Comparison of ENCODE assay signal across 8 cellular contexts in genomic region chr21:37435120-37435519, GRCh38.
DNase-seq lines count a peak whose midpoint lies in the region; ATAC-seq and TF ChIP-seq lines count a peak whose summit lies in the region.

No MANE protein-coding gene starts in this region.

- H3K9ac ChIP-seq in DND-41 (ENCODE audit: low read depth, low read length) (no peak overlapping the region), skeletal muscle tissue (ENCODE audit: low read depth in 1 of 3, low read length in 3 of 3) (peak overlapping the region; percentile 45 to 79 (median 63))

- H3K79me2 ChIP-seq in DND-41 (ENCODE audit: insufficient read depth, low read length) = peaks cover 98% of the 10 kb centered on the region

- H3K4me1 ChIP-seq in DND-41 (ENCODE audit: insufficient read depth, low read length) (peaks cover 15% of the 10 kb centered on the region), skeletal muscle tissue (ENCODE audit: control insufficient read depth in 3 of 3, insufficient read depth in 3 of 3, low read length in 3 of 3) (peaks cover 34 to 54% (median 41%) of the 10 kb centered on the region in 3 donors), esophagus squamous epithelium (peaks cover 22 to 72% (median 25%) of the 10 kb centered on the region in 3 donors)

- H3K4me3 ChIP-seq in DND-41 (ENCODE audit: low read depth in 1 of 2, low read length in 2 of 2) (no peak overlapping the region), skeletal muscle tissue (ENCODE audit: low read length in 3 of 3) (peak overlapping the region in 2 of 3 donors; percentile 38 to 54), esophagus squamous epithelium (no peak overlapping the region)

- peaks cover 83% of the 10 kb centered on the region for H4K20me1 ChIP-seq in DND-41 (ENCODE audit: insufficient read depth, low read length)

- H3K36me3 ChIP-seq in DND-41 (ENCODE audit: insufficient read depth, low read length) (peaks cover 16% of the 10 kb centered on the region; the same call in 1 of the 2 replicates), skeletal muscle tissue (ENCODE audit: control insufficient read depth in 3 of 3, insufficient read depth in 3 of 3, low read length in 3 of 3) (no peaks in the 10 kb centered on the region), esophagus squamous epithelium (no peaks in the 10 kb centered on the region)

- no peak for TF ChIP-seq RAD21 in Ishikawa (IDR thresholded peaks at IDR 0.05; ENCODE audit: low read depth)

- H3K9me3 ChIP-seq in DND-41 (ENCODE audit: insufficient read depth, low read length, severe bottlenecking) = no peaks in the 10 kb centered on the region
- H3K9me3 ChIP-seq in skeletal muscle tissue (ENCODE audit: control insufficient read depth in 3 of 3, low read length in 3 of 3) = no peaks in the 10 kb centered on the region
- no peaks in the 10 kb centered on the region for H3K9me3 ChIP-seq in esophagus squamous epithelium

- H3K4me2 ChIP-seq in DND-41 (ENCODE audit: insufficient read depth, low read length) = no peak overlapping the region

- ATAC-seq in DND-41 (ENCODE audit: insufficient read depth, low read depth) = peak; percentile 94
- no peak for ATAC-seq in GM18519 (IDR thresholded peaks at IDR 0.05; ENCODE audit: low FRiP score, unreplicated experiment)

- POLR2A ChIA-PET in RWPE1 (lab: Yijun Ruan, JAX; ENCODE audit: low non-redundant PET) = no interaction called here

- intact Hi-C loops in esophagus squamous epithelium (cut with DNase I) = no loop called here

- CTCF ChIA-PET in RWPE1 (lab: Yijun Ruan, JAX) = interaction anchor here (1.0 kb wide), 1 partner anchor 54 kb away, joined by 3 read pairs; no protein-coding TSS in a partner anchor

- no peak overlapping the region for H2AFZ ChIP-seq in DND-41 (ENCODE audit: low read depth, low read length)

- peak overlapping the region; percentile 17; the same call in 1 of the 2 replicates for H3K27ac ChIP-seq in DND-41 (ENCODE audit: low read length)
- H3K27ac ChIP-seq in RWPE1 = no peak overlapping the region
- peak overlapping the region; percentile 78 for H3K27ac ChIP-seq in skeletal muscle tissue (ENCODE audit: low read depth, low read length)
- H3K27ac ChIP-seq in esophagus squamous epithelium = peak overlapping the region in 1 of 4 donors; percentile 29

- 20 to 29% methylated on average over 6 of the region's 6 CpGs for WGBS in esophagus squamous epithelium, 2 donors

- H3K27me3 ChIP-seq in DND-41 (ENCODE audit: insufficient read depth, low read length, poor library complexity) = no peaks in the 10 kb centered on the region
- H3K27me3 ChIP-seq in skeletal muscle tissue (ENCODE audit: control insufficient read depth in 3 of 3, insufficient read depth in 3 of 3, low read length in 3 of 3) = no peaks in the 10 kb centered on the region
- H3K27me3 ChIP-seq in esophagus squamous epithelium = no peaks in the 10 kb centered on the region

- no peak for TF ChIP-seq POLR2A in esophagus squamous epithelium (IDR thresholded peaks at IDR 0.05)

- peak; percentile 82 for TF ChIP-seq EP300 in Ishikawa (IDR thresholded peaks at IDR 0.05; ENCODE audit: borderline replicate concordance)

- peak; percentile 58 for DNase-seq in DND-41
- DNase-seq in RWPE1 (ENCODE audit: low spot score) = peak; percentile 49
- peak; percentile 22 for DNase-seq in brain pericyte (ENCODE audit: low read depth, low spot score)
- peak; percentile 58 for DNase-seq in iPS DF 4.7 (ENCODE audit: extremely low read depth, low spot score)
- no peak for DNase-seq in esophagus squamous epithelium (lab: John Stamatoyannopoulos, UW)

- no peak for TF ChIP-seq CTCF in DND-41 (IDR thresholded peaks at IDR 0.05; ENCODE audit: borderline replicate concordance, extremely low read depth, low read length, poor library complexity, severe bottlenecking)
- TF ChIP-seq CTCF in RWPE1 (conservative IDR thresholded peaks at IDR 0.05; ENCODE audit: low read depth) = no peak
- TF ChIP-seq CTCF in esophagus squamous epithelium (IDR thresholded peaks at IDR 0.05) = no peak

TF ChIP-seq in Ishikawa, 13 proteins besides CTCF, POLR2A, EP300 and RAD21:
- TF ChIP-seq NFIC (IDR thresholded peaks at IDR 0.05) (peak; percentile 25; the same call in 1 of the 2 replicates), TCF12 (IDR thresholded peaks at IDR 0.05; ENCODE audit: low read depth) (peak; percentile 66; the same call in 1 of the 2 replicates), TEAD4 (IDR thresholded peaks at IDR 0.05) (peak; percentile 40), EGR1 (IDR thresholded peaks at IDR 0.05) (0 out of 2 replicates have a peak, but pooled peaks have one; percentile 2), MAX (IDR thresholded peaks at IDR 0.05) (0 out of 2 replicates have a peak, but pooled peaks have one; percentile 13), FOXM1 (IDR thresholded peaks at IDR 0.05; ENCODE audit: borderline replicate concordance, low read depth) (no peak)
TF ChIP-seq in Ishikawa: peak in this region for 5.

Comparison
In these comparisons a context has a peak if more than half of its experiments do, and no peak if none do; other contexts are left out.
1. H3K4me3 ChIP-seq: peak in skeletal muscle tissue (2 of 3); none in DND-41 (0 of 2) and esophagus squamous epithelium (0 of 4).